ENCODE assay signal across 1 cellular context in genomic region chr16:11560701-11561439, GRCh38.
TF ChIP-seq lines count a peak whose summit lies in the region.

No MANE protein-coding gene starts in this region.

TF ChIP-seq in HEK293, 187 proteins besides CTCF, POLR2A, EP300 and RAD21 (continued from another document):
- peak; percentile 85; the same call in 1 of the 2 replicates for TF ChIP-seq ZBTB44 (tag by site-specific recombination; IDR thresholded peaks at IDR 0.05)
- TF ChIP-seq ATF2 (tag by site-specific recombination; IDR thresholded peaks at IDR 0.05; ENCODE audit: low read depth) = 0 out of 2 replicates have a peak, but pooled peaks have one; percentile 0
- no peak for TF ChIP-seq ZNF518A (tag by site-specific recombination; conservative IDR thresholded peaks at IDR 0.05; ENCODE audit: low read depth)
- peak; percentile 33; the same call in 1 of the 2 replicates for TF ChIP-seq KLF17 (tag by site-specific recombination; IDR thresholded peaks at IDR 0.05)
- TF ChIP-seq KLF1 (tag by site-specific recombination; IDR thresholded peaks at IDR 0.05) = peak; percentile 13; the same call in 1 of the 2 replicates
- TF ChIP-seq PATZ1 (tag by site-specific recombination; IDR thresholded peaks at IDR 0.05) = no peak
- TF ChIP-seq ZNF2 (tag by site-specific recombination; IDR thresholded peaks at IDR 0.05) = no peak
- TF ChIP-seq ZNF558 (tag by site-specific recombination; IDR thresholded peaks at IDR 0.05) = no peak
- no peak for TF ChIP-seq TSHZ1 (tag by site-specific recombination; IDR thresholded peaks at IDR 0.05; ENCODE audit: borderline replicate concordance)
- TF ChIP-seq ZNF18 (tag by site-specific recombination; IDR thresholded peaks at IDR 0.05) = peak; percentile 52; the same call in 1 of the 2 replicates
- TF ChIP-seq PRDM1 (tag by site-specific recombination; IDR thresholded peaks at IDR 0.05) = no peak
- TF ChIP-seq ZNF645 (tag by site-specific recombination; IDR thresholded peaks at IDR 0.05) = no peak
- no peak for TF ChIP-seq ZNF311 (tag by site-specific recombination; IDR thresholded peaks at IDR 0.05; ENCODE audit: borderline replicate concordance)
- TF ChIP-seq ZNF677 (tag by site-specific recombination; IDR thresholded peaks at IDR 0.05) = peak; percentile 92
- TF ChIP-seq ZNF658 (tag by site-specific recombination; IDR thresholded peaks at IDR 0.05) = no peak
- no peak for TF ChIP-seq SETDB1 (IDR thresholded peaks at IDR 0.05; ENCODE audit: insufficient read length, low read length)
TF ChIP-seq in HEK293: peak in this region for 9.
